ENCODE assay signal across 11 cellular contexts in genomic region chr6:43937236-43938177, GRCh38.
DNase-seq lines count a peak whose midpoint lies in the region; ATAC-seq and TF ChIP-seq lines count a peak whose summit lies in the region.
"Had no signal": no experiment of that assay in that cellular context is flagged by ENCODE, and none has a peak within 500 bp of the region (broad histone marks: within the 10 kb centered on the region; RNA-seq: fewer than 3 reads in every experiment).

No MANE protein-coding gene starts in this region.

- H3K27me3 Mint-ChIP-seq in nephron (ENCODE audit: low read depth) (peaks cover 41% of the 10 kb centered on the region), type B pancreatic cell (peaks cover 10% of the 10 kb centered on the region)

- peaks cover 56% of the 10 kb centered on the region for H3K4me1 Mint-ChIP-seq in nephron
- H3K4me1 Mint-ChIP-seq in type B pancreatic cell (ENCODE audit: unreplicated experiment): peaks cover 47% of the 10 kb centered on the region
- H3K4me1 Mint-ChIP-seq: CD4-positive, CD25-positive, alpha-beta regulatory T cell had no signal

- TF ChIP-seq CTCF in nephron (IDR thresholded peaks at IDR 0.05; ENCODE audit: unreplicated experiment in 3 of 3): no peak
- no peak for TF ChIP-seq CTCF in type B pancreatic cell (conservative IDR thresholded peaks at IDR 0.05)

- H3K27ac Mint-ChIP-seq in nephron: peak overlapping the region in 2 of 3 experiments; percentile 6 to 63
- no peak overlapping the region for H3K27ac Mint-ChIP-seq in type B pancreatic cell

- ATAC-seq in Right ventricle myocardium superior (ENCODE audit: poor library complexity) (peak; percentile 21), GM18868 (IDR thresholded peaks at IDR 0.05; ENCODE audit: unreplicated experiment) (no peak)

- H3K9me3 Mint-ChIP-seq in nephron: no peaks in the 10 kb centered on the region
- no peaks in the 10 kb centered on the region for H3K9me3 Mint-ChIP-seq in type B pancreatic cell
- H3K9me3 Mint-ChIP-seq: CD4-positive, CD25-positive, alpha-beta regulatory T cell had no signal

- H3K36me3 Mint-ChIP-seq in nephron (ENCODE audit: low read depth) (no peaks in the 10 kb centered on the region), type B pancreatic cell (no peaks in the 10 kb centered on the region)
- H3K36me3 Mint-ChIP-seq: CD4-positive, CD25-positive, alpha-beta regulatory T cell had no signal

- peak overlapping the region in 1 of 3 experiments; percentile 10 for H3K4me3 Mint-ChIP-seq in nephron
- no peak overlapping the region for H3K4me3 Mint-ChIP-seq in type B pancreatic cell
- H3K4me3 Mint-ChIP-seq: CD4-positive, CD25-positive, alpha-beta regulatory T cell had no signal

- peak; percentile 46 for DNase-seq in activated CD8-positive, alpha-beta memory T cell treated with anti-CD3 and anti-CD28 coated beads for 24 hours
- no peak for DNase-seq in activated CD8-positive, alpha-beta memory T cell treated with anti-CD3 and anti-CD28 coated beads, Interleukin-2, amount 50 U/mL, for 4 hours
- DNase-seq in Right ventricle myocardium superior (no peak), type B pancreatic cell (ENCODE audit: extremely low spot score, unreplicated experiment) (peak; percentile 61), AG20443 (ENCODE audit: low spot score) (no peak), GM03348 (ENCODE audit: low spot score) (no peak)
- DNase-seq: activated naive CD4-positive, alpha-beta T cell treated with anti-CD3 and anti-CD28 coated beads, Interleukin-2, amount 50 U/mL, for 16 hours; CD4-positive, CD25-positive, alpha-beta regulatory T cell; substantia nigra had no signal

- intact Hi-C loops in Right ventricle myocardium superior (cut with DNase I): no loop called here

Comparison
In these comparisons a context has a peak if more than half of its experiments do, and no peak if none do; other contexts are left out.
1. DNase-seq: peak in activated CD8-positive, alpha-beta memory T cell treated with anti-CD3 and anti-CD28 coated beads for 24 hours (single experiment) and type B pancreatic cell (single experiment); none in activated CD8-positive, alpha-beta memory T cell treated with anti-CD3 and anti-CD28 coated beads, Interleukin-2, amount 50 U/mL, for 4 hours (single experiment), Right ventricle myocardium superior (single experiment), AG20443 (single experiment) and GM03348 (single experiment).